In the genomic region with DNA sequence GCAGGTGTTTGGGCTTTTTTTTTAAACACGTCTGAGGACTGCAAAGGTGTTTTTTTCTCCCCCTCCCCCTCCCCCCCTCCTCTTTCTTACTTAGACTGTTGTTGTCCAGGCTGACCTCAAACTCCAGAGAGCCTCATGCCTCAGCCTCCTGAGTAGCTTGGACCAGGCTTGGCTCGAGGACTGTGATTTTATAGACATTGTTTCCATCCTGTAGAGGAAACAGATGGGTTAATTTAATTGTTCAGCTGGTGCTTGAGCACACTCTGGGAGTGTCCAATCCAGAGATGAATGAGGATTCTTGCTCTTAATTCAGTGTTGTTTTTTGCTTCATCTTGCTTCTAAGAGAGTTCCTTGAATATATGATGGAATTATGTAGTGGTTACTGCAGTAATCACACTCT, we compare ENCODE assay signal across 20 cellular contexts. TPM values are rescaled to one million over a fixed set of nuclear protein-coding genes. Genes with fewer than 3 reads are reported as not detected.
DNase-seq lines count a peak whose midpoint lies in the region; ATAC-seq, FAIRE-seq and TF ChIP-seq lines count a peak whose summit lies in the region.
"Had no signal": no experiment of that assay in that cellular context is flagged by ENCODE, and none has a peak within 500 bp of the region (broad histone marks: within the 10 kb centered on the region; RNA-seq: fewer than 3 reads in every experiment).

No MANE protein-coding gene starts in this region.

- H3K9me3 ChIP-seq in DOHH2 (ENCODE audit: control insufficient read depth, insufficient read depth, low read length) (no peaks in the 10 kb centered on the region), T-helper 17 cell (ENCODE audit: control insufficient read depth, low read length, poor library complexity, severe bottlenecking) (no peaks in the 10 kb centered on the region), body of pancreas (no peaks in the 10 kb centered on the region)
- H3K9me3 ChIP-seq: right lobe of liver, vagina had no signal

- H3K36me3 ChIP-seq in DOHH2 (ENCODE audit: control insufficient read depth, low read length) (peaks cover 13% of the 10 kb centered on the region), body of pancreas (replicated peaks in 1 of 2; ENCODE audit: insufficient read depth in 1 of 2, low read depth in 2 of 2) (no peaks in the 10 kb centered on the region)
- H3K36me3 ChIP-seq: right lobe of liver, vagina had no signal

- no peak for ATAC-seq in activated CD8-positive, alpha-beta T cell treated with anti-CD3 and anti-CD28 coated beads for 36 hours
- no peak for ATAC-seq in activated CD8-positive, alpha-beta T cell treated with anti-CD3 and anti-CD28 coated beads, Interleukin-2, amount 10 ng/mL, durations not matched to agents 7 days and 5 days
- ATAC-seq in T-helper 17 cell (no peak), body of pancreas (no peak)
- ATAC-seq: right lobe of liver had no signal

- no peaks in the 10 kb centered on the region for H3K9me2 ChIP-seq in DOHH2 (replicated peaks; ENCODE audit: control insufficient read depth, low read length)

- FAIRE-seq in frontal cortex (lab: Jason Lieb, UNC), result no peak
- FAIRE-seq: keratinocyte had no signal

- no peaks in the 10 kb centered on the region for H3K27me3 Mint-ChIP-seq in activated CD8-positive, alpha-beta T cell treated with anti-CD3 and anti-CD28 coated beads for 36 hours
- no peaks in the 10 kb centered on the region for H3K27me3 Mint-ChIP-seq in activated CD8-positive, alpha-beta T cell treated with anti-CD3 and anti-CD28 coated beads, Interleukin-2, amount 10 ng/mL, durations not matched to agents 7 days and 5 days (ENCODE audit: low read depth)
- no peaks in the 10 kb centered on the region for H3K27me3 Mint-ChIP-seq in T-helper 17 cell
- H3K27me3 Mint-ChIP-seq in nephron progenitor cell (ENCODE audit: low read depth, poor library complexity), result no peaks in the 10 kb centered on the region

- POLR2A ChIA-PET in activated CD8-positive, alpha-beta T cell treated with anti-CD3 and anti-CD28 coated beads for 36 hours (lab: Charles Lee), result no interaction called here
- POLR2A ChIA-PET in activated CD8-positive, alpha-beta T cell treated with anti-CD3 and anti-CD28 coated beads, Interleukin-2, amount 10 ng/mL, durations not matched to agents 7 days and 5 days (lab: Charles Lee), result no interaction called here

- H3K27ac ChIP-seq in DOHH2 (ENCODE audit: low read depth, low read length), result no peak overlapping the region
- H3K27ac ChIP-seq in body of pancreas, result no peak overlapping the region
- H3K27ac ChIP-seq: right lobe of liver, vagina had no signal

- peak overlapping the region; percentile 58 for H3K27ac Mint-ChIP-seq in activated CD8-positive, alpha-beta T cell treated with anti-CD3 and anti-CD28 coated beads for 36 hours
- no peak overlapping the region for H3K27ac Mint-ChIP-seq in activated CD8-positive, alpha-beta T cell treated with anti-CD3 and anti-CD28 coated beads, Interleukin-2, amount 10 ng/mL, durations not matched to agents 7 days and 5 days
- H3K27ac Mint-ChIP-seq in T-helper 17 cell, result peak overlapping the region; percentile 90
- H3K27ac Mint-ChIP-seq in nephron progenitor cell, result peak overlapping the region; percentile 55
- H3K27ac Mint-ChIP-seq: T-helper 2 cell treated with Interferon-gamma antibody and Interleukin-4, amounts not matched to agents 5 μg/mL and 100 μg/mL, for 36 hours had no signal

- peaks cover 65% of the 10 kb centered on the region for H3K4me1 ChIP-seq in DOHH2 (ENCODE audit: control insufficient read depth, low read length)
- H3K4me1 ChIP-seq in body of pancreas, result peaks cover 49% of the 10 kb centered on the region

- intact Hi-C loops in activated CD8-positive, alpha-beta T cell treated with anti-CD3 and anti-CD28 coated beads for 36 hours (cut with micrococcal nuclease), result no loop called here
- intact Hi-C loops in body of pancreas (cut with DNase I), result no loop called here

- H3K4me3 ChIP-seq in DOHH2 (ENCODE audit: low read length) (no peak overlapping the region), body of pancreas (no peak overlapping the region)
- H3K4me3 ChIP-seq: right lobe of liver, vagina had no signal

- H3K4me2 ChIP-seq in DOHH2 (ENCODE audit: low read length), result peak overlapping the region; percentile 10

- 66 to 71% methylated on average over 2 of the region's 2 CpGs for WGBS in body of pancreas, 2 donors

- peaks cover 13% of the 10 kb centered on the region for H3K36me3 Mint-ChIP-seq in activated CD8-positive, alpha-beta T cell treated with anti-CD3 and anti-CD28 coated beads for 36 hours (ENCODE audit: low read depth)
- peaks cover 23% of the 10 kb centered on the region for H3K36me3 Mint-ChIP-seq in activated CD8-positive, alpha-beta T cell treated with anti-CD3 and anti-CD28 coated beads, Interleukin-2, amount 10 ng/mL, durations not matched to agents 7 days and 5 days (ENCODE audit: low read depth)
- H3K36me3 Mint-ChIP-seq in T-helper 17 cell (ENCODE audit: low read depth) (peaks cover 8% of the 10 kb centered on the region), nephron progenitor cell (ENCODE audit: low read depth) (peaks cover 17% of the 10 kb centered on the region)

- no peak overlapping the region for H3K4me3 Mint-ChIP-seq in activated CD8-positive, alpha-beta T cell treated with anti-CD3 and anti-CD28 coated beads for 36 hours
- H3K4me3 Mint-ChIP-seq in activated CD8-positive, alpha-beta T cell treated with anti-CD3 and anti-CD28 coated beads, Interleukin-2, amount 10 ng/mL, durations not matched to agents 7 days and 5 days, result no peak overlapping the region
- peak overlapping the region; percentile 15 for H3K4me3 Mint-ChIP-seq in T-helper 17 cell
- H3K4me3 Mint-ChIP-seq in nephron progenitor cell, result no peak overlapping the region
- H3K4me3 Mint-ChIP-seq: T-helper 2 cell treated with Interferon-gamma antibody and Interleukin-4, amounts not matched to agents 5 μg/mL and 100 μg/mL, for 36 hours had no signal

- H3K27me3 ChIP-seq in DOHH2 (ENCODE audit: control insufficient read depth, low read length) (no peaks in the 10 kb centered on the region), body of pancreas (no peaks in the 10 kb centered on the region)
- H3K27me3 ChIP-seq: right lobe of liver, vagina had no signal

- DNase-seq in activated CD8-positive, alpha-beta T cell treated with anti-CD3 and anti-CD28 coated beads for 36 hours, result no peak
- no peak for DNase-seq in activated CD8-positive, alpha-beta T cell treated with anti-CD3 and anti-CD28 coated beads, Interleukin-2, amount 10 ng/mL, durations not matched to agents 7 days and 5 days
- DNase-seq in T-helper 17 cell, result no peak
- DNase-seq in nephron progenitor cell, result no peak
- DNase-seq in frontal cortex (ENCODE audit: low spot score in 2 of 2), result no peak
- DNase-seq in inferior parietal cortex (ENCODE audit: extremely low spot score), result no peak
- DNase-seq in body of pancreas, result no peak
- DNase-seq: activated CD4-positive, CD25-positive, alpha-beta regulatory T cell treated with anti-CD3 and anti-CD28 coated beads, Interleukin-2, amount 50 U/mL, for 72 hours; caudate nucleus; COR-L47; head of caudate nucleus; KG1; NCI-H1092 treated with DMSO at 0.1 percent for 48 hours; occipital lobe; right lobe of liver; SIG-M5 had no signal

- peaks cover 98% of the 10 kb centered on the region for H3K79me2 ChIP-seq in DOHH2 (ENCODE audit: control insufficient read depth, low read length)

- H3K4me1 Mint-ChIP-seq in activated CD8-positive, alpha-beta T cell treated with anti-CD3 and anti-CD28 coated beads for 36 hours (ENCODE audit: low read depth), result peaks cover 64% of the 10 kb centered on the region
- peaks cover 33% of the 10 kb centered on the region for H3K4me1 Mint-ChIP-seq in activated CD8-positive, alpha-beta T cell treated with anti-CD3 and anti-CD28 coated beads, Interleukin-2, amount 10 ng/mL, durations not matched to agents 7 days and 5 days (ENCODE audit: low read depth)
- H3K4me1 Mint-ChIP-seq in T-helper 17 cell (peaks cover 53% of the 10 kb centered on the region), nephron progenitor cell (peaks cover 36% of the 10 kb centered on the region)

- H3F3A ChIP-seq in DOHH2 (ENCODE audit: control insufficient read depth, insufficient read depth), result no peaks in the 10 kb centered on the region; the same call in 1 of the 2 replicates

- H4K20me1 ChIP-seq in DOHH2 (ENCODE audit: control insufficient read depth, insufficient read depth, low read depth, low read length), result no peaks in the 10 kb centered on the region

- no peaks in the 10 kb centered on the region for H3K9me3 Mint-ChIP-seq in activated CD8-positive, alpha-beta T cell treated with anti-CD3 and anti-CD28 coated beads for 36 hours
- no peaks in the 10 kb centered on the region for H3K9me3 Mint-ChIP-seq in activated CD8-positive, alpha-beta T cell treated with anti-CD3 and anti-CD28 coated beads, Interleukin-2, amount 10 ng/mL, durations not matched to agents 7 days and 5 days (ENCODE audit: insufficient read depth)
- no peaks in the 10 kb centered on the region for H3K9me3 Mint-ChIP-seq in nephron progenitor cell
- H3K9me3 Mint-ChIP-seq: T-helper 2 cell treated with Interferon-gamma antibody and Interleukin-4, amounts not matched to agents 5 μg/mL and 100 μg/mL, for 36 hours had no signal

- no peak for TF ChIP-seq CTCF in activated CD8-positive, alpha-beta T cell treated with anti-CD3 and anti-CD28 coated beads for 36 hours (IDR thresholded peaks at IDR 0.05)
- TF ChIP-seq CTCF in DOHH2 (IDR thresholded peaks at IDR 0.05; ENCODE audit: low read depth, low read length, poor library complexity, severe bottlenecking) (no peak), nephron progenitor cell (IDR thresholded peaks at IDR 0.05) (no peak), body of pancreas (IDR thresholded peaks at IDR 0.05) (no peak)

- TF ChIP-seq POLR2A in body of pancreas (IDR thresholded peaks at IDR 0.05), result no peak

- CTCF ChIA-PET in activated CD8-positive, alpha-beta T cell treated with anti-CD3 and anti-CD28 coated beads for 36 hours (lab: Charles Lee), result no interaction called here
- CTCF ChIA-PET in activated CD8-positive, alpha-beta T cell treated with anti-CD3 and anti-CD28 coated beads, Interleukin-2, amount 10 ng/mL, durations not matched to agents 7 days and 5 days (lab: Charles Lee), result no interaction called here

RNA-seq across cellular contexts. Expression of gene RASSF3, which starts 42.1 kb away (rescaled TPM):
- 10 to 100 TPM; 40.4 to 41.6 TPM for total RNA-seq in activated CD8-positive, alpha-beta T cell treated with anti-CD3 and anti-CD28 coated beads for 36 hours
- 10 to 100 TPM; 61.7 to 63.7 TPM for total RNA-seq in activated CD8-positive, alpha-beta T cell treated with anti-CD3 and anti-CD28 coated beads, Interleukin-2, amount 10 ng/mL, durations not matched to agents 7 days and 5 days
- 100 to 1,000 TPM; 114 to 116 TPM for total RNA-seq in T-helper 17 cell
- total RNA-seq in frontal cortex, result 5.7 TPM
- total RNA-seq in body of pancreas, result 10 to 100 TPM; 13.5 to 21.3 TPM
